Comparison of ENCODE assay signal across 1 cellular context in genomic region chr6:156910011-156910334, GRCh38.
A peak's percentile ranks its signal among the peaks of the same experiment; 100 is the strongest.
TF ChIP-seq lines count a peak whose summit lies in the region.

No MANE protein-coding gene starts in this region.

TF ChIP-seq in K562, 482 proteins besides CTCF, POLR2A, EP300 and RAD21:
- TF ChIP-seq CREB3L1 (IDR thresholded peaks at IDR 0.05; ENCODE audit: borderline replicate concordance, low read depth) = no peak
- peak; percentile 44; the same call in 1 of the 2 replicates for TF ChIP-seq HMBOX1 (IDR thresholded peaks at IDR 0.05)
